In genomic region chr19:46924874-46925547, GRCh38 we compare ENCODE assay signal across 9 cellular contexts.
A peak's percentile ranks its signal among the peaks of the same experiment; 100 is the strongest.
DNase-seq lines count a peak whose midpoint lies in the region; ATAC-seq, FAIRE-seq and TF ChIP-seq lines count a peak whose summit lies in the region.
"Had no signal": no experiment of that assay in that cellular context is flagged by ENCODE, and none has a peak within 500 bp of the region (broad histone marks: within the 10 kb centered on the region; RNA-seq: fewer than 3 reads in every experiment).

No MANE protein-coding gene starts in this region.

- TF ChIP-seq CTCF in Caco-2 (IDR thresholded peaks at IDR 0.05; ENCODE audit: insufficient read depth in 1 of 2, low read depth in 1 of 2, low read length in 1 of 2, severe bottlenecking in 1 of 2, unreplicated experiment in 1 of 2) (no peak), OCI-LY1 (IDR thresholded peaks at IDR 0.05; ENCODE audit: low read length) (no peak), endothelial cell of umbilical vein (IDR thresholded peaks at IDR 0.05; ENCODE audit: extremely low read depth in 1 of 2, insufficient read depth in 1 of 2, low read depth in 1 of 2, low read length in 2 of 2) (no peak), pancreas (IDR thresholded peaks at IDR 0.05) (no peak), D721Med (IDR thresholded peaks at IDR 0.05; ENCODE audit: insufficient read depth, missing control alignments) (no peak)

- H3K4me1 ChIP-seq in Caco-2 = peaks cover 34% of the 10 kb centered on the region
- peaks cover 46% of the 10 kb centered on the region for H3K4me1 ChIP-seq in OCI-LY1 (ENCODE audit: insufficient read depth, low read length, severe bottlenecking)
- peaks cover 25% of the 10 kb centered on the region for H3K4me1 ChIP-seq in endothelial cell of umbilical vein (ENCODE audit: control insufficient read depth, extremely low read depth, insufficient read depth, low read length)
- H3K4me1 ChIP-seq in pancreas = peaks cover 15 to 28% (median 17%) of the 10 kb centered on the region in 3 donors

- H3K4me2 ChIP-seq in OCI-LY1 (ENCODE audit: low read length) = peak overlapping the region; percentile 46
- peak overlapping the region; percentile 3 for H3K4me2 ChIP-seq in endothelial cell of umbilical vein (ENCODE audit: insufficient read depth, low read length)

- BruUV-seq in Caco-2 (replicated peaks; lab: Mats Ljungman, UMichigan) (no TSS peak), endothelial cell of umbilical vein (replicated peaks; lab: Mats Ljungman, UMichigan) (no TSS peak)

- no peaks in the 10 kb centered on the region; the same call in 1 of the 2 replicates for H3F3A ChIP-seq in OCI-LY1 (ENCODE audit: insufficient read depth, low read length)

- H3K9ac ChIP-seq in OCI-LY1 (ENCODE audit: low read length) (no peak overlapping the region; the same call in 1 of the 2 replicates), endothelial cell of umbilical vein (replicated peaks; ENCODE audit: extremely low read depth, insufficient read depth, low read length) (no peak overlapping the region)

- H3K4me3 Mint-ChIP-seq in Caco-2 (ENCODE audit: unreplicated experiment) = peak overlapping the region; percentile 50

- DNase-seq in Caco-2 (peak; percentile 20 to 36), endothelial cell of umbilical vein (ENCODE audit: low read depth, low spot score) (peak; percentile 74), pancreas (peak in 1 of 6 donors; percentile 19), NCI-H1105 (lab: John Stamatoyannopoulos, UW) (no peak), D721Med (ENCODE audit: insufficient read length, low spot score) (no peak)

- POLR2A ChIA-PET in Caco-2 (lab: Charles Lee) = interaction anchor here (0.6 to 2.1 kb wide), 3 partner anchors 12 to 64 kb away, joined by 3 to 11 read pairs (median 3); partner anchors contain the start of gene ARHGAP35
- POLR2A ChIA-PET in endothelial cell of umbilical vein (lab: Charles Lee) = interaction anchor here (0.6 kb wide), 1 partner anchor 51 kb away, joined by 4 read pairs; no protein-coding TSS in a partner anchor

- CTCF ChIA-PET in Caco-2 (lab: Charles Lee) (interaction anchor here (0.7 to 1.5 kb wide), 12 partner anchors 20 to 188 kb away, joined by 3 to 7 read pairs (median 4); partner anchors contain the start of gene ZC3H4), endothelial cell of umbilical vein (lab: Charles Lee) (interaction anchor here (0.7 to 4.5 kb wide), 13 partner anchors 10 to 88 kb away, joined by 3 to 40 read pairs (median 4); no protein-coding TSS in a partner anchor)

- H3K79me2 ChIP-seq in OCI-LY1 (ENCODE audit: insufficient read depth, low read length) = peaks cover 78% of the 10 kb centered on the region
- peaks cover 50% of the 10 kb centered on the region for H3K79me2 ChIP-seq in endothelial cell of umbilical vein (ENCODE audit: control insufficient read depth, insufficient read depth, low read length)

- H4K20me1 ChIP-seq in OCI-LY1 (ENCODE audit: insufficient read depth, low read length) = no peaks in the 10 kb centered on the region
- no peaks in the 10 kb centered on the region for H4K20me1 ChIP-seq in endothelial cell of umbilical vein (replicated peaks; ENCODE audit: control insufficient read depth, extremely low read depth, insufficient read depth, low read length)

- H3K27ac ChIP-seq in OCI-LY1 (ENCODE audit: low read depth, low read length, poor library complexity, severe bottlenecking) (peak overlapping the region; percentile 5), endothelial cell of umbilical vein (ENCODE audit: insufficient read depth, low read depth, low read length) (peak overlapping the region; percentile 73), pancreas (peak overlapping the region in 2 of 4 donors; percentile 14 to 64)
- H3K27ac ChIP-seq: neutrophil had no signal

- H3K27me3 ChIP-seq in Caco-2 (replicated peaks; ENCODE audit: control insufficient read depth, insufficient read depth, low read length) (no peaks in the 10 kb centered on the region), OCI-LY1 (ENCODE audit: insufficient read depth, low read length) (no peaks in the 10 kb centered on the region), endothelial cell of umbilical vein (ENCODE audit: control insufficient read depth in 2 of 2, insufficient read depth in 2 of 2, low read length in 2 of 2) (no peaks in the 10 kb centered on the region), pancreas (no peaks in the 10 kb centered on the region)
- H3K27me3 ChIP-seq: neutrophil had no signal

- dilution Hi-C loops in endothelial cell of umbilical vein (cut with MboI; ENCODE audit: extremely low pct_ligation_motif_present, low sequenced_read_pairs) = no loop called here

- H3K4me1 Mint-ChIP-seq in Caco-2 (ENCODE audit: low read depth, unreplicated experiment) = peaks cover 32% of the 10 kb centered on the region

- peaks cover 67% of the 10 kb centered on the region for H3K36me3 Mint-ChIP-seq in Caco-2 (ENCODE audit: insufficient read depth, unreplicated experiment)

- peak overlapping the region; percentile 80 for H3K27ac Mint-ChIP-seq in Caco-2 (ENCODE audit: unreplicated experiment)

- WGBS in pancreas, 2 donors = 44 to 48% methylated on average over 8 of the region's 8 CpGs

- H3K4me3 ChIP-seq in Caco-2 (ENCODE audit: low read depth, low read length) = no peak overlapping the region
- H3K4me3 ChIP-seq in OCI-LY1 (ENCODE audit: low read depth, low read length, poor library complexity, severe bottlenecking) = no peak overlapping the region
- H3K4me3 ChIP-seq in endothelial cell of umbilical vein (replicated peaks in 1 of 3; ENCODE audit: insufficient read depth in 1 of 3, low read depth in 1 of 3, low read length in 3 of 3) = no peak overlapping the region
- no peak overlapping the region for H3K4me3 ChIP-seq in pancreas

- H3K9me2 ChIP-seq in OCI-LY1 (ENCODE audit: low read depth, low read length) = no peaks in the 10 kb centered on the region

- intact Hi-C loops in Caco-2 (cut with micrococcal nuclease; ENCODE audit: unreplicated experiment) = loop anchor here (1.0 to 5.0 kb wide), 5 partner anchors 23 to 67 kb away; partner anchors contain the start of gene ARHGAP35
- intact Hi-C loops in endothelial cell of umbilical vein (cut with micrococcal nuclease) = loop anchor here (2.0 kb wide), 2 partner anchors 66 to 68 kb away; no protein-coding TSS in a partner anchor
- intact Hi-C loops in pancreas (cut with DNase I) = loop anchor here in 1 of 3 donors (10.0 kb wide), 1 partner anchor 60 kb away; the partner anchor contains the start of gene ARHGAP35

- H3K9me3 ChIP-seq in Caco-2 = no peaks in the 10 kb centered on the region
- no peaks in the 10 kb centered on the region for H3K9me3 ChIP-seq in OCI-LY1 (ENCODE audit: low read length)
- H3K9me3 ChIP-seq in endothelial cell of umbilical vein (replicated peaks; ENCODE audit: control insufficient read depth, insufficient read depth, low read length) = no peaks in the 10 kb centered on the region
- H3K9me3 ChIP-seq in pancreas = no peaks in the 10 kb centered on the region
- H3K9me3 ChIP-seq: neutrophil had no signal

- peak; percentile 37 to 58 (median 50) for ATAC-seq in pancreas
- no peak for ATAC-seq in HG03159 (IDR thresholded peaks at IDR 0.05; ENCODE audit: unreplicated experiment)
- no peak for ATAC-seq in GM18517 (IDR thresholded peaks at IDR 0.05; ENCODE audit: unreplicated experiment)

- H3K9me1 ChIP-seq in endothelial cell of umbilical vein (replicated peaks; ENCODE audit: control insufficient read depth, extremely low read depth, insufficient read depth, low read length) = no peaks in the 10 kb centered on the region

- H3K36me3 ChIP-seq in Caco-2 (ENCODE audit: control insufficient read depth, insufficient read depth, low read length) (no peaks in the 10 kb centered on the region; the same call in 1 of the 2 replicates), OCI-LY1 (ENCODE audit: insufficient read depth, low read length) (peaks cover 37% of the 10 kb centered on the region), endothelial cell of umbilical vein (ENCODE audit: control insufficient read depth in 2 of 2, extremely low read depth in 1 of 2, insufficient read depth in 2 of 2, low read length in 2 of 2) (peaks cover 5 to 10% of the 10 kb centered on the region in 2 experiments), pancreas (peaks cover 0 to 5% (median 0%) of the 10 kb centered on the region in 3 donors)

- no peak overlapping the region for H2AFZ ChIP-seq in OCI-LY1 (ENCODE audit: low read length)
- no peak overlapping the region for H2AFZ ChIP-seq in endothelial cell of umbilical vein (ENCODE audit: low read depth, low read length)

- H3K9me3 Mint-ChIP-seq in Caco-2 (ENCODE audit: unreplicated experiment) = no peaks in the 10 kb centered on the region

- FAIRE-seq in endothelial cell of umbilical vein (lab: Jason Lieb, UNC) (peak; percentile 73), pancreas (lab: Jason Lieb, UNC) (no peak), D721Med (lab: Jason Lieb, UNC) (no peak)

- H3K27me3 Mint-ChIP-seq in Caco-2 (ENCODE audit: insufficient read depth, unreplicated experiment) = no peaks in the 10 kb centered on the region

- peak; percentile 20 for TF ChIP-seq POLR2A in endothelial cell of umbilical vein (IDR thresholded peaks at IDR 0.05; ENCODE audit: low read depth, low read length)

TF ChIP-seq in endothelial cell of umbilical vein, 7 proteins besides CTCF, POLR2A, EP300 and RAD21:
- TF ChIP-seq MAX (IDR thresholded peaks at IDR 0.05; ENCODE audit: insufficient read depth, insufficient read length) = no peak
- no peak for TF ChIP-seq EZH2 (IDR thresholded peaks at IDR 0.05; ENCODE audit: borderline replicate concordance, low read depth, low read length, severe bottlenecking)
- peak; percentile 60 for TF ChIP-seq GATA2 (IDR thresholded peaks at IDR 0.05; ENCODE audit: insufficient read depth, insufficient read length, low read depth, low read length)
- TF ChIP-seq POLR2AphosphoS5 (IDR thresholded peaks at IDR 0.05; ENCODE audit: insufficient read depth, low read depth, low read length) = peak; percentile 67
- no peak for TF ChIP-seq JUN (IDR thresholded peaks at IDR 0.05; ENCODE audit: borderline replicate concordance, insufficient read depth, insufficient read length, low read depth)

Comparison
In these comparisons a context has a peak if more than half of its experiments do, and no peak if none do; other contexts are left out.
1. DNase-seq: peak in Caco-2 (2 of 2) and endothelial cell of umbilical vein (single experiment); none in NCI-H1105 (single experiment) and D721Med (single experiment).
2. ATAC-seq: peak in pancreas (4 of 4); none in HG03159 (single experiment) and GM18517 (single experiment).